8 cellular contexts compared by ENCODE assay signal in the genomic region with DNA sequence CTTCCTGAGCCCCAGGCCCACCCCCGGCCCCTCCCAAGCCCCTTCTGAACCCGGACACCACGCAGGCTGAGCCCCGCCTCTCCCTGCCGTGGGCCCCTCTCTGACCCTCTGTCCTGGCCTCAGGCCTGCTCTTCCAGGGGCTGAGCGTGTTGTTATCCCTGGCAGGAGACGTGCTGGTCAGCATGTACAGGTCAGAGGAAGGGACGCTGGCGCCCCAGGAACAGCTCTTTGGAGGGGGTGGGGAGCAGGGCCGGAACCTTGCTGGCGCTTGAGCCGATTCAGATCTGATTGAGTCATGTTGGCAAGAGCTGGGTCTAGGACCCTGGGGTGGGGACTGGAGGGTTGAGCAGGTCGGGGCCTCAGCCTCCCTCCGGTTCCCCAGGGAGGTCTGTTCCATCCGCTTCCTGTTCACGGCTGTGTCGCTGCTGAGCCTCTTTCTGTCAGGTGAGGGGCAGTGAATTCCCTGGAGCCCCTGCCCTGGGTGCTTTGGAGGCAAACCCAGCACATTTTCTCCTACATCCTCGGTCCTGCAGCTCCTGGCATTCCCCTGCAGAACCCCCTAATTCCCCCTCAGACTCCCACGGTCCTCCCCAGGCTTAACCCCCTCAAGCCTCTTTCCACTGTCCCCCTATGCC. TPM values are rescaled to one million over a fixed set of nuclear protein-coding genes. Genes with fewer than 3 reads are reported as not detected.
DNase-seq lines count a peak whose midpoint lies in the region; ATAC-seq and TF ChIP-seq lines count a peak whose summit lies in the region.

No MANE protein-coding gene starts in this region.

- H3K4me2 ChIP-seq in osteoblast (ENCODE audit: insufficient read depth, low read length) = peak overlapping the region; percentile 87

- peak overlapping the region; percentile 61 for H3K4me3 ChIP-seq in H7 (ENCODE audit: insufficient read depth, low read depth, low read length)
- H3K4me3 ChIP-seq in gastroesophageal sphincter = peak overlapping the region; percentile 34 to 70
- peak overlapping the region; percentile 72 for H3K4me3 ChIP-seq in osteoblast (ENCODE audit: insufficient read depth, low read length)

- H4K20me1 ChIP-seq in osteoblast (ENCODE audit: insufficient read depth, low read length) = no peaks in the 10 kb centered on the region

- H3K9me3 ChIP-seq in gastroesophageal sphincter (no peaks in the 10 kb centered on the region), osteoblast (ENCODE audit: low read depth, low read length) (no peaks in the 10 kb centered on the region)

- H3K27me3 ChIP-seq in H7 (ENCODE audit: control insufficient read depth, insufficient read depth, low read length) (peaks cover 22% of the 10 kb centered on the region), gastroesophageal sphincter (no peaks in the 10 kb centered on the region), osteoblast (ENCODE audit: insufficient read depth, low read length) (no peaks in the 10 kb centered on the region)

- peak overlapping the region; percentile 68 for H2AFZ ChIP-seq in osteoblast (ENCODE audit: low read length)

- no peaks in the 10 kb centered on the region for H3K79me2 ChIP-seq in osteoblast (ENCODE audit: insufficient read depth, low read length)

- peaks cover 0 to 45% (median 22%) of the 10 kb centered on the region in 3 donors for H3K4me1 ChIP-seq in gastroesophageal sphincter
- H3K4me1 ChIP-seq in osteoblast (ENCODE audit: insufficient read depth, low read length) = peaks cover 23% of the 10 kb centered on the region

- intact Hi-C loops in activated T-helper 2 cell treated with anti-CD3 and anti-CD28 coated beads, Interferon-gamma antibody, Interleukin-2, Interleukin-4, amounts not matched to agents 10 μg/mL and 5 μg/mL and 100 μg/mL, durations not matched to agents 14 hours and 24 hours and 36 hours (cut with micrococcal nuclease) = loop anchor here (2.0 to 10.0 kb wide), 6 partner anchors 75 to 525 kb away; partner anchors contain the start of genes ERGIC3, NFS1, PHF20 and ROMO1

- peak overlapping the region; percentile 88 for H3K27ac Mint-ChIP-seq in activated T-helper 2 cell treated with anti-CD3 and anti-CD28 coated beads, Interferon-gamma antibody, Interleukin-2, Interleukin-4, amounts not matched to agents 10 μg/mL and 5 μg/mL and 100 μg/mL, durations not matched to agents 14 hours and 24 hours and 36 hours

- ATAC-seq in gastroesophageal sphincter = no peak
- no peak for ATAC-seq in GM18873 (IDR thresholded peaks at IDR 0.05; ENCODE audit: low FRiP score, unreplicated experiment)
- ATAC-seq in GM19328 (IDR thresholded peaks at IDR 0.05; ENCODE audit: unreplicated experiment) = no peak

- H3K36me3 ChIP-seq in H7 (replicated peaks; ENCODE audit: control insufficient read depth, insufficient read depth, low read length) (no peaks in the 10 kb centered on the region; the same call in 1 of the 2 replicates), gastroesophageal sphincter (peaks cover 0 to 14% of the 10 kb centered on the region in 2 donors), osteoblast (ENCODE audit: insufficient read depth, low read length) (peaks cover 8% of the 10 kb centered on the region)

- DNase-seq in CD1c-positive myeloid dendritic cell (ENCODE audit: extremely low spot score) (peak; percentile 37), H7 (peak; percentile 86), NCI-H748 (lab: John Stamatoyannopoulos, UW; ENCODE audit: unreplicated experiment) (peak; percentile 78), osteoblast (ENCODE audit: insufficient read length, low spot score, missing footprints) (peak; percentile 93)
- peak; percentile 28 for DNase-seq in activated T-helper 2 cell treated with anti-CD3 and anti-CD28 coated beads, Interferon-gamma antibody, Interleukin-2, Interleukin-4, amounts not matched to agents 10 μg/mL and 5 μg/mL and 100 μg/mL, durations not matched to agents 14 hours and 24 hours and 36 hours (ENCODE audit: low spot score)

- WGBS in gastroesophageal sphincter (ENCODE audit: low coverage in 1 of 2), 2 donors = 15 to 57% methylated on average over 1 to 6 of the region's 19 CpGs

- TF ChIP-seq CTCF in gastroesophageal sphincter (IDR thresholded peaks at IDR 0.05) (peak in 3 of 4 experiments; percentile 24 to 31 (median 29)), osteoblast (IDR thresholded peaks at IDR 0.05; ENCODE audit: extremely low read depth, low read depth, low read length) (peak; percentile 18)

- no peak for TF ChIP-seq POLR2A in gastroesophageal sphincter (IDR thresholded peaks at IDR 0.05)

- no peaks in the 10 kb centered on the region for H3K9me3 Mint-ChIP-seq in activated T-helper 2 cell treated with anti-CD3 and anti-CD28 coated beads, Interferon-gamma antibody, Interleukin-2, Interleukin-4, amounts not matched to agents 10 μg/mL and 5 μg/mL and 100 μg/mL, durations not matched to agents 14 hours and 24 hours and 36 hours

- H3K4me3 Mint-ChIP-seq in activated T-helper 2 cell treated with anti-CD3 and anti-CD28 coated beads, Interferon-gamma antibody, Interleukin-2, Interleukin-4, amounts not matched to agents 10 μg/mL and 5 μg/mL and 100 μg/mL, durations not matched to agents 14 hours and 24 hours and 36 hours (ENCODE audit: low read depth) = peak overlapping the region; percentile 84

- peaks cover 6% of the 10 kb centered on the region for H3K36me3 Mint-ChIP-seq in activated T-helper 2 cell treated with anti-CD3 and anti-CD28 coated beads, Interferon-gamma antibody, Interleukin-2, Interleukin-4, amounts not matched to agents 10 μg/mL and 5 μg/mL and 100 μg/mL, durations not matched to agents 14 hours and 24 hours and 36 hours (ENCODE audit: low read depth)

- no peak for TF ChIP-seq EP300 in gastroesophageal sphincter (IDR thresholded peaks at IDR 0.05)

- H3K27ac ChIP-seq in gastroesophageal sphincter (peak overlapping the region in 3 of 4 donors; percentile 80 to 97 (median 94)), osteoblast (ENCODE audit: low read depth, low read length) (peak overlapping the region; percentile 63)

- H3K27me3 Mint-ChIP-seq in activated T-helper 2 cell treated with anti-CD3 and anti-CD28 coated beads, Interferon-gamma antibody, Interleukin-2, Interleukin-4, amounts not matched to agents 10 μg/mL and 5 μg/mL and 100 μg/mL, durations not matched to agents 14 hours and 24 hours and 36 hours (ENCODE audit: low read depth) = no peaks in the 10 kb centered on the region

- H3K4me1 Mint-ChIP-seq in activated T-helper 2 cell treated with anti-CD3 and anti-CD28 coated beads, Interferon-gamma antibody, Interleukin-2, Interleukin-4, amounts not matched to agents 10 μg/mL and 5 μg/mL and 100 μg/mL, durations not matched to agents 14 hours and 24 hours and 36 hours (ENCODE audit: low read depth) = peaks cover 22% of the 10 kb centered on the region

RNA-seq across cellular contexts. Expression of gene SPAG4, which starts 1.9 kb away (rescaled TPM):
- 6.1 and 8.0 TPM in 2 replicates for total RNA-seq in H7 (2014; rRNA removed; shearing (Covaris generic))
- 6.9 and 11.8 TPM in 2 replicates for total RNA-seq in activated T-helper 2 cell treated with anti-CD3 and anti-CD28 coated beads, Interferon-gamma antibody, Interleukin-2, Interleukin-4, amounts not matched to agents 10 μg/mL and 5 μg/mL and 100 μg/mL, durations not matched to agents 14 hours and 24 hours and 36 hours
- total RNA-seq in gastroesophageal sphincter (1 to 10 TPM in 3 of 4 donors, under 1 TPM in 1; 0.85 to 3.5 (median 2.9) TPM), osteoblast (3.2 and 4.0 TPM in 2 replicates)

RNA-seq across cellular contexts. Expression of gene CPNE1, which starts 47.2 kb away (rescaled TPM):
- 108 and 126 TPM in 2 replicates for total RNA-seq in H7 (2014; rRNA removed; shearing (Covaris generic))
- 342 and 347 TPM in 2 replicates for total RNA-seq in activated T-helper 2 cell treated with anti-CD3 and anti-CD28 coated beads, Interferon-gamma antibody, Interleukin-2, Interleukin-4, amounts not matched to agents 10 μg/mL and 5 μg/mL and 100 μg/mL, durations not matched to agents 14 hours and 24 hours and 36 hours
- 100 to 1,000 TPM in 2 of 4 donors, 10 to 100 TPM in 2; 43.8 to 131 (median 95.2) TPM for total RNA-seq in gastroesophageal sphincter
- 165 and 166 TPM in 2 replicates for total RNA-seq in osteoblast

RNA-seq across cellular contexts. Expression of gene RBM12, which starts 47.2 kb away (rescaled TPM):
- 49.5 and 50.0 TPM in 2 replicates for total RNA-seq in H7 (2014; rRNA removed; shearing (Covaris generic))
- total RNA-seq in activated T-helper 2 cell treated with anti-CD3 and anti-CD28 coated beads, Interferon-gamma antibody, Interleukin-2, Interleukin-4, amounts not matched to agents 10 μg/mL and 5 μg/mL and 100 μg/mL, durations not matched to agents 14 hours and 24 hours and 36 hours = 147 and 148 TPM in 2 replicates
- total RNA-seq in gastroesophageal sphincter (10 to 100 TPM; 18.9 to 36.3 (median 29.5) TPM), osteoblast (57.8 and 62.6 TPM in 2 replicates)

Comparison
In these comparisons a context has a peak if more than half of its experiments do, and no peak if none do; other contexts are left out.
1. DNase-seq: peak in every context shown above with its lines; median percentile 93 in osteoblast; 86 in H7; 78 in NCI-H748; 37 in CD1c-positive myeloid dendritic cell; 28 in activated T-helper 2 cell treated with anti-CD3 and anti-CD28 coated beads, Interferon-gamma antibody, Interleukin-2, Interleukin-4, amounts not matched to agents 10 μg/mL and 5 μg/mL and 100 μg/mL, durations not matched to agents 14 hours and 24 hours and 36 hours.